Comparison of ENCODE assay signal across 12 cellular contexts in the genomic region with DNA sequence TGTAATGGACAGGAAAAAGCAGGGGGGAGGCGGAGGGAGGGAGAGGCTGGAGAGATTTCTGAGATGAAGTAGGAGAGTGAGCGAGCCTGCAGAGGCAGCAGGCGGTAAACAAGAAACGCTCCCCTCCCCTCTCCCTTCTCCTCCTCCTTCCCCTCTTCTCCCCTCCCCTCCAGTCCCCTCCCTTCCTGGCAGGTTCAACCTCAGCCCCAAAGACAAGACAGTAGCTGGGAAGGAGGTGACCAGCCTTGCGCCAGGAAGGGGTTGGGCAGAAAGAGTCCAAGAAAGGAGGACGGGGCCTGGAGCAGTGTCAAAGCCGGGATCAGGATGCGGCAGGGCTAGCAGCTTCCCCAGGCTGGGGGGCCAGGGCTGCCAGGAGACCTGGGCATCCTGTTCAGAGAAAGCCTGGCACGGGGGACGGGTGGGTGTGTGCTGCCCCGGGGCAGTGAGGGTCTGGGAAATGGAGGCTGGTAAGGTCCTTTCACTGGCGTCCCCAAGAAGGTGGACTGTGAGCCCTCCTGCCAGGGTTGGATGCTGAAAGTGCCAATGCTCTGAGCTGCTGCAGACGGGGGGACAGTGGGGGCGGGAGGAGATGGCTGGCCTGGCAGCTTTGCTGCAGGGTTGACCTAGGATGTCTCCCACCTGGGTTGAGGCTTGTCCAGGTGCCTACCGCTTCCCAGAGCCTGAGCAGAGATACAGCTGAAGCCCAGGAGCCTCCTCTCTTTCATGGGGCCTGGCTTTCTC.
DNase-seq lines count a peak whose midpoint lies in the region; ATAC-seq and TF ChIP-seq lines count a peak whose summit lies in the region.
"Had no signal": no experiment of that assay in that cellular context is flagged by ENCODE, and none has a peak within 500 bp of the region (broad histone marks: within the 10 kb centered on the region; RNA-seq: fewer than 3 reads in every experiment).

No MANE protein-coding gene starts in this region.

- POLR2A ChIA-PET in PC-3 (lab: Charles Lee; ENCODE audit: unreplicated experiment): no interaction called here

- H4K20me1 ChIP-seq in hepatocyte (ENCODE audit: insufficient read depth, poor library complexity, severe bottlenecking) (no peaks in the 10 kb centered on the region), PC-3 (ENCODE audit: low read length) (no peaks in the 10 kb centered on the region)

- H3K27ac ChIP-seq in hepatocyte (no peak overlapping the region), parathyroid adenoma (no peak overlapping the region), PC-3 (ENCODE audit: low read length) (no peak overlapping the region)

- no peaks in the 10 kb centered on the region for H3K79me2 ChIP-seq in hepatocyte
- H3K79me2 ChIP-seq in parathyroid adenoma: no peaks in the 10 kb centered on the region
- H3K79me2 ChIP-seq in PC-3 (ENCODE audit: low read length): no peaks in the 10 kb centered on the region

- peak overlapping the region; percentile 41 for H2AFZ ChIP-seq in hepatocyte
- H2AFZ ChIP-seq in parathyroid adenoma: peak overlapping the region; percentile 3
- H2AFZ ChIP-seq in PC-3 (ENCODE audit: low read length): no peak overlapping the region

- WGBS in hepatocyte (ENCODE audit: low lambda C conversion rate, missing lambda C conversion rate): 69% methylated on average over 12 of the region's 15 CpGs

- H3K9ac ChIP-seq in NT2/D1 (ENCODE audit: insufficient read length, low read depth): peak overlapping the region; percentile 17
- H3K9ac ChIP-seq in parathyroid adenoma: no peak overlapping the region
- H3K9ac ChIP-seq in PC-3 (ENCODE audit: low read length): no peak overlapping the region

- H3K9me2 ChIP-seq in hepatocyte (replicated peaks; ENCODE audit: insufficient read depth) (no peaks in the 10 kb centered on the region), PC-3 (replicated peaks; ENCODE audit: low read length) (no peaks in the 10 kb centered on the region)

- H3K4me2 ChIP-seq in hepatocyte: peak overlapping the region; percentile 67
- no peak overlapping the region for H3K4me2 ChIP-seq in parathyroid adenoma (ENCODE audit: low read length)
- no peak overlapping the region for H3K4me2 ChIP-seq in PC-3 (ENCODE audit: low read length)

- no TSS peak for BruUV-seq in PC-3 (replicated peaks; lab: Mats Ljungman, UMichigan)

- no peaks in the 10 kb centered on the region for H3K36me3 ChIP-seq in NT2/D1 (ENCODE audit: insufficient read depth, insufficient read length, low read length)
- H3K36me3 ChIP-seq in hepatocyte (replicated peaks; ENCODE audit: insufficient read depth, low read depth): no peaks in the 10 kb centered on the region
- no peaks in the 10 kb centered on the region for H3K36me3 ChIP-seq in parathyroid adenoma (ENCODE audit: control insufficient read depth, insufficient read depth, low read length)
- H3K36me3 ChIP-seq in PC-3 (ENCODE audit: low read depth, low read length): no peaks in the 10 kb centered on the region

- peak overlapping the region; percentile 25 for H3K4me3 ChIP-seq in NT2/D1 (ENCODE audit: insufficient read length, low read depth)
- no peak overlapping the region for H3K4me3 ChIP-seq in hepatocyte
- H3K4me3 ChIP-seq in parathyroid adenoma (ENCODE audit: low read depth, low read length): no peak overlapping the region
- no peak overlapping the region for H3K4me3 ChIP-seq in PC-3 (ENCODE audit: low read length)

- ATAC-seq in PC-3: no peak

- H3K4me1 ChIP-seq in NT2/D1 (ENCODE audit: insufficient read depth, insufficient read length): peaks cover 28% of the 10 kb centered on the region
- H3K4me1 ChIP-seq in hepatocyte (ENCODE audit: insufficient read depth): peaks cover 8% of the 10 kb centered on the region
- no peaks in the 10 kb centered on the region for H3K4me1 ChIP-seq in parathyroid adenoma
- no peaks in the 10 kb centered on the region for H3K4me1 ChIP-seq in PC-3 (ENCODE audit: insufficient read depth, low read length)

- intact Hi-C loops in PC-3 (cut with micrococcal nuclease): no loop called here

- CTCF ChIA-PET in PC-3 (lab: Charles Lee): no interaction called here

- H3K9me3 ChIP-seq in NT2/D1 (ENCODE audit: insufficient read depth, low read length): peaks cover 5% of the 10 kb centered on the region; the same call in 1 of the 2 replicates
- no peaks in the 10 kb centered on the region for H3K9me3 ChIP-seq in hepatocyte (ENCODE audit: low read depth)
- no peaks in the 10 kb centered on the region for H3K9me3 ChIP-seq in parathyroid adenoma (ENCODE audit: control insufficient read depth, low read length)
- H3K9me3 ChIP-seq in PC-3 (ENCODE audit: low read length): no peaks in the 10 kb centered on the region

- no peak for TF ChIP-seq CTCF in hepatocyte (IDR thresholded peaks at IDR 0.05; ENCODE audit: poor library complexity)
- no peak for TF ChIP-seq CTCF in parathyroid adenoma (IDR thresholded peaks at IDR 0.05)
- no peak for TF ChIP-seq CTCF in PC-3 (conservative IDR thresholded peaks at IDR 0.05; ENCODE audit: low read depth, low read length)

- no peaks in the 10 kb centered on the region for H3F3A ChIP-seq in PC-3 (ENCODE audit: low read length, unreplicated experiment)

- peaks cover 56% of the 10 kb centered on the region for H3K27me3 ChIP-seq in NT2/D1 (ENCODE audit: insufficient read depth, insufficient read length)
- H3K27me3 ChIP-seq in hepatocyte: peaks cover 57% of the 10 kb centered on the region
- no peaks in the 10 kb centered on the region for H3K27me3 ChIP-seq in parathyroid adenoma (ENCODE audit: control insufficient read depth, insufficient read depth, low read length)
- H3K27me3 ChIP-seq in PC-3 (ENCODE audit: low read length): peaks cover 93% of the 10 kb centered on the region

- peak; percentile 25 for DNase-seq in NCI-H146 (lab: John Stamatoyannopoulos, UW)
- no peak for DNase-seq in NCI-H146 treated with DMSO at 0.1 percent for 48 hours (lab: John Stamatoyannopoulos, UW; ENCODE audit: unreplicated experiment)
- peak; percentile 46 for DNase-seq in NT2/D1 (ENCODE audit: low read depth, low spot score)
- peak; percentile 22 for DNase-seq in hepatocyte (ENCODE audit: low spot score)
- DNase-seq in hippocampal formation (lab: John Stamatoyannopoulos, UW): no peak
- no peak for DNase-seq in PC-3
- DNase-seq in middle frontal gyrus (ENCODE audit: extremely low spot score, low spot score): no peak
- DNase-seq: activated B cell treated with CpG ODN at 0.5 μM for 24 hours, DMS79, NCI-H2171 treated with DMSO at 0.1 percent for 48 hours, SHP77 had no signal

Comparison
In these comparisons a context has a peak if more than half of its experiments do, and no peak if none do; other contexts are left out.
1. DNase-seq: peak in NCI-H146 (single experiment), NT2/D1 (single experiment) and hepatocyte (single experiment); none in NCI-H146 treated with DMSO at 0.1 percent for 48 hours (single experiment), hippocampal formation (0 of 2), PC-3 (single experiment) and middle frontal gyrus (single experiment).